Comparison of ENCODE assay signal across 8 cellular contexts in the genomic region with DNA sequence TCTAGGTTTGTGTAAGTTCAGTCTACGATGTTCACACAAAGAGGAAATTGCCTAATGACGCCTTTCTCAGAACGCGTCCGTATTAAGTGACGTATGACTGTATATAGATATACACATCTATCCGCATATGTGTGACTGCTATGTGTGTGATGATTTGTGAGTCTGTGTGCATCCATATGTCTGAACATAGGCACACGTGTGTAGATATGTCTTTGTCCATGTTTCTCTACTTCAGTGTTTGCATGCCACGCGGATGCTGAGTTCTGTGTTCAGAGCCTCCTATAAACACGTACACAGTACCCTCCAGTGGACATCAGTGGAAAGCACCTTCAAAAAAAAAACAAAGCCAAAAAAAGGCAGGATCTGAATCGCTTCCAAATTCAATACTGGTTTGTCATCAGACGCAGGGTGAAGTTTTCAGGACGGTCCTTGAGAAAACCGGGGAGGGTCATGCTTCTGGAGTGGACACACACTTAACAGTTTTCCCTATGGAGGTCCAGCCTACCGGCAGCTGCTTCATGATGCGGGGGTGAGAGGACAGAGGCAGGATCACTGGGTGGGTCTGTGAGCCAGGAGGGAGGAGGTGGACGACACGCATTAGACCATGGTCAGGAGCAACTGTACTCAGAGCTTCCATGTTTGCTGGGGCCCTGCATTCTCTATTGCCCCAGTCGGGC. TPM values are rescaled to one million over a fixed set of nuclear protein-coding genes. Genes with fewer than 3 reads are reported as not detected.
DNase-seq lines count a peak whose midpoint lies in the region; ATAC-seq, FAIRE-seq and TF ChIP-seq lines count a peak whose summit lies in the region.

No MANE protein-coding gene starts in this region.

- WGBS in A549 (ENCODE audit: missing lambda C conversion rate): 43% methylated on average over 20 of the region's 20 CpGs

- peak overlapping the region in 1 of 2 experiments; percentile 46; a peak in 2 of 6 replicates for H3K27ac ChIP-seq in A549
- H3K27ac ChIP-seq in parathyroid adenoma: no peak overlapping the region

- no peak for TF ChIP-seq POLR2A in A549 (IDR thresholded peaks at IDR 0.05; ENCODE audit: low read length)

- peak; percentile 82 for FAIRE-seq in A549 (lab: Jason Lieb, UNC)

- CTCF ChIA-PET in A549 (lab: Yijun Ruan, JAX): interaction anchor here (0.6 to 5.0 kb wide), 33 partner anchors 9 to 885 kb away, joined by 3 to 68 read pairs (median 4); partner anchors contain the start of gene SHB
- CTCF ChIA-PET in GM10248 (lab: Yijun Ruan, JAX): interaction anchor here (0.9 to 2.5 kb wide), 13 partner anchors 10 to 450 kb away, joined by 3 to 21 read pairs (median 5); no protein-coding TSS in a partner anchor

- no peak for TF ChIP-seq EP300 in A549 (IDR thresholded peaks at IDR 0.05)

- POLR2A ChIA-PET in A549 (lab: Yijun Ruan, JAX) (no interaction called here), GM10248 (lab: Yijun Ruan, JAX) (no interaction called here)

- H3K4me1 ChIP-seq in A549 (0 out of 3 replicates have a peak, but pooled peaks cover 4% of the 10 kb centered on the region), parathyroid adenoma (no peaks in the 10 kb centered on the region)

- H3K4me3 ChIP-seq in A549: no peak overlapping the region
- no peak overlapping the region for H3K4me3 ChIP-seq in parathyroid adenoma (ENCODE audit: low read depth, low read length)

- peak; percentile 81 to 87 for ATAC-seq in A549
- ATAC-seq in HG03159 (IDR thresholded peaks at IDR 0.05; ENCODE audit: unreplicated experiment): peak; percentile 66
- peak; percentile 77 to 80 for ATAC-seq in activated T-cell treated with anti-CD3 and anti-CD28 coated beads, Interleukin-2, amount 50 U/mL, for 72 hours (replicated peaks in 1 of 2)
- no peak for ATAC-seq in HG03135 (IDR thresholded peaks at IDR 0.05; ENCODE audit: unreplicated experiment)

- TF ChIP-seq CTCF in A549 (IDR thresholded peaks at IDR 0.05) (peak; percentile 84), GM10248 (IDR thresholded peaks at IDR 0.05; ENCODE audit: control extremely low read depth, extremely low read depth, low read depth, missing control alignments) (peak; percentile 64), parathyroid adenoma (IDR thresholded peaks at IDR 0.05) (peak; percentile 34)

- H3K27me3 ChIP-seq in parathyroid adenoma (ENCODE audit: control insufficient read depth, insufficient read depth, low read length): no peaks in the 10 kb centered on the region

- no peaks in the 10 kb centered on the region for H3K36me3 ChIP-seq in parathyroid adenoma (ENCODE audit: control insufficient read depth, insufficient read depth, low read length)

- DNase-seq in A549 (ENCODE audit: low read depth in 1 of 2, low spot score in 1 of 2): peak; percentile 60 to 72
- DNase-seq in GM10248 (ENCODE audit: extremely low spot score): peak; percentile 58
- peak; percentile 73 to 84 for DNase-seq in NCI-H446 (lab: John Stamatoyannopoulos, UW)
- DNase-seq in activated T-cell treated with anti-CD3 and anti-CD28 coated beads, Interleukin-2, amount 50 U/mL, for 72 hours: peak; percentile 9 to 14
- DNase-seq in globus pallidus (ENCODE audit: low spot score): peak; percentile 60

- no peak overlapping the region for H2AFZ ChIP-seq in parathyroid adenoma

- no peak overlapping the region for H3K27ac Mint-ChIP-seq in activated T-cell treated with anti-CD3 and anti-CD28 coated beads, Interleukin-2, amount 50 U/mL, for 72 hours

- H3K9me3 Mint-ChIP-seq in activated T-cell treated with anti-CD3 and anti-CD28 coated beads, Interleukin-2, amount 50 U/mL, for 72 hours: no peaks in the 10 kb centered on the region

- no peak overlapping the region for H3K9ac ChIP-seq in parathyroid adenoma

- TF ChIP-seq RAD21 in A549 (conservative IDR thresholded peaks at IDR 0.05 in 1 of 2, IDR thresholded peaks at IDR 0.05 in 1 of 2): peak; percentile 91 to 95

- H3K36me3 Mint-ChIP-seq in activated T-cell treated with anti-CD3 and anti-CD28 coated beads, Interleukin-2, amount 50 U/mL, for 72 hours (ENCODE audit: insufficient read depth in 2 of 2): no peaks in the 10 kb centered on the region

- peak overlapping the region; percentile 57 to 69 for H3K4me3 Mint-ChIP-seq in activated T-cell treated with anti-CD3 and anti-CD28 coated beads, Interleukin-2, amount 50 U/mL, for 72 hours

- peaks cover 7% of the 10 kb centered on the region for H3K4me1 Mint-ChIP-seq in activated T-cell treated with anti-CD3 and anti-CD28 coated beads, Interleukin-2, amount 50 U/mL, for 72 hours (ENCODE audit: low read depth)

- H3K4me2 ChIP-seq in A549 (peak overlapping the region; percentile 54), parathyroid adenoma (ENCODE audit: low read length) (no peak overlapping the region)

- no peaks in the 10 kb centered on the region for H3K79me2 ChIP-seq in parathyroid adenoma

- H3K9me3 ChIP-seq in A549 (no peaks in the 10 kb centered on the region), parathyroid adenoma (ENCODE audit: control insufficient read depth, low read length) (no peaks in the 10 kb centered on the region)

- H3K27me3 Mint-ChIP-seq in activated T-cell treated with anti-CD3 and anti-CD28 coated beads, Interleukin-2, amount 50 U/mL, for 72 hours (ENCODE audit: low read depth): no peaks in the 10 kb centered on the region

TF ChIP-seq in A549, 52 proteins besides CTCF, POLR2A, EP300 and RAD21:
- TF ChIP-seq SMC3 (IDR thresholded peaks at IDR 0.05) (peak; percentile 82), CBX8 (IDR thresholded peaks at IDR 0.05) (no peak), SREBF2 (IDR thresholded peaks at IDR 0.05) (no peak), NR3C1 (IDR thresholded peaks at IDR 0.05) (no peak), CEBPB (IDR thresholded peaks at IDR 0.05) (no peak), ZNF302 (CRISPR knock-in tag; IDR thresholded peaks at IDR 0.05) (no peak), ZSCAN20 (CRISPR knock-in tag; IDR thresholded peaks at IDR 0.05) (no peak)
- TF ChIP-seq, protein P1, sequence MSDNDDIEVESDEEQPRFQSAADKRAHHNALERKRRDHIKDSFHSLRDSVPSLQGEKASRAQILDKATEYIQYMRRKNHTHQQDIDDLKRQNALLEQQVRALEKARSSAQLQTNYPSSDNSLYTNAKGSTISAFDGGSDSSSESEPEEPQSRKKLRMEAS (IDR thresholded peaks at IDR 0.05): peak; percentile 61; the same call in 1 of the 2 replicates

RNA-seq across cellular contexts. Expression of gene ALDH1B1, which starts 29.5 kb away (rescaled TPM):
- polyA plus RNA-seq in A549 (2011; rRNA removed) (39.7 and 40.2 TPM in 2 replicates), A549 (2017; fragmentation: RNase III; extraction: RNeasy Plus Mini Kit Qiagen cat#74134 plus additional on column Dnase treatment) (71.8 to 76.0 TPM (median 75.8 TPM) in 3 replicates)
- 37.2 and 44.6 TPM in 2 replicates for polyA plus RNA-seq in A549 (2012; cell fraction: cytosol; rRNA removed)
- 31.1 and 32.9 TPM in 2 replicates for polyA plus RNA-seq in A549 (2012; cell fraction: nucleus; rRNA removed)
- polyA minus RNA-seq in A549 (2011; rRNA and poly(A)+ RNA removed): 51.6 and 52.6 TPM in 2 replicates
- 10 to 100 TPM in 1 of 2 donors, 1 to 10 TPM in 1; 9.1 to 10.2 TPM for total RNA-seq in activated T-cell treated with anti-CD3 and anti-CD28 coated beads, Interleukin-2, amount 50 U/mL, for 72 hours

Comparison
In these comparisons a context has a peak if more than half of its experiments do, and no peak if none do; other contexts are left out.
1. DNase-seq: peak in every context shown above with its lines; median percentile 78 in NCI-H446; 66 in A549; 60 in globus pallidus; 58 in GM10248; 12 in activated T-cell treated with anti-CD3 and anti-CD28 coated beads, Interleukin-2, amount 50 U/mL, for 72 hours.
2. CTCF ChIP-seq: peak in every context shown above with its lines; median percentile 84 in A549; 64 in GM10248; 34 in parathyroid adenoma.